ENCODE assay signal across 14 cellular contexts in the genomic region with DNA sequence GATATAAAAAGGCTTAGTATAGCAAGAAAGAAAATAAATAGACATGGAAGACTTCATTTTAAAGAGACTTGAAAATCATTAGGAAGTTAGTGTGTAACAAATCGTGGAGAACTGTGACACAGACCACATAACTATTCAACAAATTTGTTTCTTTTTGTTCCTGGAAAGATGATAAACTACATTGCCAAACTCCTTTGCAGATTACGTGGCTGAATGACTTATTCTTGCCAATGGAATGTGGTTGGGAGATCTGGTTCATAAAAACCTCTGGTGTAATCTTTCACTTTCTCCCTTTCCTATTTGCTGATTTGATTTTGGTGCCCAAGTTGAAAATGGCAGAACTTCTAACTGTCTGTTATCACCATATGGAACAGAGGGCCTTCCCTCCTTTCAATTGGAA.
DNase-seq lines count a peak whose midpoint lies in the region; ATAC-seq, FAIRE-seq and TF ChIP-seq lines count a peak whose summit lies in the region.
"Had no signal": no experiment of that assay in that cellular context is flagged by ENCODE, and none has a peak within 500 bp of the region (broad histone marks: within the 10 kb centered on the region; RNA-seq: fewer than 3 reads in every experiment).

No MANE protein-coding gene starts in this region.

- no peak overlapping the region for H3K27ac ChIP-seq in body of pancreas
- H3K27ac ChIP-seq: C4-2B, pancreas had no signal

- intact Hi-C loops in body of pancreas (cut with DNase I), result no loop called here

- TF ChIP-seq POLR2A in GM12891 (IDR thresholded peaks at IDR 0.05; ENCODE audit: low read depth, low read length) (no peak), body of pancreas (IDR thresholded peaks at IDR 0.05) (no peak)

- TF ChIP-seq CTCF in BJ (IDR thresholded peaks at IDR 0.05; ENCODE audit: insufficient read depth, low read depth, low read length) (no peak), epithelial cell of esophagus (IDR thresholded peaks at IDR 0.05; ENCODE audit: insufficient read depth, low read depth, low read length, missing control alignments) (no peak), omental fat pad (IDR thresholded peaks at IDR 0.05) (no peak), body of pancreas (IDR thresholded peaks at IDR 0.05) (no peak)

- peak; percentile 81 for ATAC-seq in omental fat pad (ENCODE audit: low FRiP score)
- no peak for ATAC-seq in body of pancreas
- ATAC-seq: WTC11 had no signal

- DNase-seq in BJ (ENCODE audit: low read depth), result peak; percentile 66
- peak; percentile 78 for DNase-seq in RPMI7951 (ENCODE audit: low read depth)
- peak; percentile 78 for DNase-seq in epithelial cell of esophagus (ENCODE audit: low read depth)
- no peak for DNase-seq in omental fat pad (ENCODE audit: low spot score)
- no peak for DNase-seq in GM12891 (ENCODE audit: insufficient read length, low spot score)
- DNase-seq in foreskin melanocyte, result no peak
- no peak for DNase-seq in body of pancreas
- DNase-seq in SHP77 treated with DMSO at 0.1 percent for 48 hours (lab: John Stamatoyannopoulos, UW), result no peak
- DNase-seq: activated naive CD8-positive, alpha-beta T cell treated with anti-CD3 and anti-CD28 coated beads for 36 hours; NCI-H774; pancreas; stimulated activated CD8-positive, alpha-beta memory T cell treated with anti-CD3 and anti-CD28 coated beads, Interleukin-4, amount 100 ng/mL, for 48 hours had no signal

- H3K4me1 ChIP-seq in body of pancreas, result no peaks in the 10 kb centered on the region
- H3K4me1 ChIP-seq: pancreas had no signal

- POLR2A ChIA-PET in BJ (lab: Charles Lee), result no interaction called here

- CTCF ChIA-PET in BJ (lab: Yijun Ruan, JAX), result no interaction called here

- H3K36me3 ChIP-seq in BJ (ENCODE audit: control insufficient read depth, insufficient read depth, low read length) (no peaks in the 10 kb centered on the region), body of pancreas (replicated peaks in 1 of 2; ENCODE audit: insufficient read depth in 1 of 2, low read depth in 2 of 2) (no peaks in the 10 kb centered on the region)
- H3K36me3 ChIP-seq: pancreas had no signal

- H3K27me3 ChIP-seq in BJ (ENCODE audit: control insufficient read depth, insufficient read depth, low read length), result no peaks in the 10 kb centered on the region
- H3K27me3 ChIP-seq in body of pancreas, result no peaks in the 10 kb centered on the region
- H3K27me3 ChIP-seq: pancreas had no signal

- WGBS in body of pancreas, 2 donors, result 30 to 49% methylated on average over 2 of the region's 2 CpGs

- no peak for FAIRE-seq in GM12891 (lab: Jason Lieb, UNC)
- FAIRE-seq: pancreas had no signal

- H3K9me3 ChIP-seq in body of pancreas, result no peaks in the 10 kb centered on the region
- H3K9me3 ChIP-seq: pancreas had no signal

- H3K4me3 ChIP-seq in BJ (ENCODE audit: low read depth, low read length), result no peak overlapping the region
- H3K4me3 ChIP-seq in epithelial cell of esophagus (ENCODE audit: low read length), result no peak overlapping the region
- no peak overlapping the region for H3K4me3 ChIP-seq in body of pancreas
- H3K4me3 ChIP-seq: pancreas had no signal

TF ChIP-seq in GM12891, 5 proteins besides CTCF, POLR2A, EP300 and RAD21:
- no peak for TF ChIP-seq POU2F2 (IDR thresholded peaks at IDR 0.05; ENCODE audit: low read depth, low read length)
- TF ChIP-seq POLR2AphosphoS5 (IDR thresholded peaks at IDR 0.05; ENCODE audit: low read depth, low read length), result no peak
- TF ChIP-seq TAF1 (IDR thresholded peaks at IDR 0.05; ENCODE audit: low read depth, low read length), result no peak
- TF ChIP-seq PAX5 (IDR thresholded peaks at IDR 0.05; ENCODE audit: insufficient read depth, low read length, severe bottlenecking), result no peak
- no peak for TF ChIP-seq SPI1 (IDR thresholded peaks at IDR 0.05; ENCODE audit: low read depth, low read length)

Comparison
In these comparisons a context has a peak if more than half of its experiments do, and no peak if none do; other contexts are left out.
1. DNase-seq: peak in BJ (single experiment), RPMI7951 (single experiment) and epithelial cell of esophagus (single experiment); none in omental fat pad (single experiment), GM12891 (single experiment), foreskin melanocyte (single experiment), body of pancreas (0 of 4) and SHP77 treated with DMSO at 0.1 percent for 48 hours (single experiment).